ENCODE assay signal across 1 cellular context in the genomic region with DNA sequence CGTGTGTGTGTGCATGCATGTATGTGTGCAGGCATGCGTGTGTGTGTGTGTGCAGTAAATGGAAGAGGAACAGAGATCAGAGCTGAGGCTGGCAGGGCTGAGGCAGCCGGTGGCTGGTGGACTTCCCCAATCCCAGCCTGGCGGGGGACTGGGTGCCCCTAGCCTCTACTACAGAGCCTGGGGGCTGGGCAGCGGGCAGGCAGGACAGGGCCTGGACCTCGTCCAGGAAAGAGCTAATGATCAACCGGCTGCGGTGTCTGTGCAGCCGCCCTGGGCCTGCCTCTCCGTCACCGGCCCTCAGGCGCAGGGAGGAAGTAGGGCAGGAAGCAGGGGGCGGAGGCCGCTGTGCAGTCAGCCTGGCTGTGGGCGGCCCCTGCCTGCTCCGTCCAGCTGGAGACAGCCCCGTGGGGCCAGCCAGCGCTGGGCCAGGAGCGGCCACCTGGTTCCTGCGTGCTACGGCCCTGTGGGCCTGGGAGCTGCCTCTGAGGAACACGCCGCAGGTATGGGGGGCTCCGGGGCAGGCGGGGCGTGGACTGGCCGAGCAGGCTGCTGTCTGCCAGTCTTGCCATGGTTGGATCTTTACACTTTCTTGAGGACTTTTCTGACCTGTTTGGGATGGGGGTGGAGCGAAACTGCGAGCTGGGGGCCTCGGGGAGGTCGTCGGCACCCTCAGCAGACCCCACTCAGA.
TF ChIP-seq lines count a peak whose summit lies in the region.

Gene SH3TC1, plus strand, starts transcription at position 385 of the 688 bp plus-strand sequence. CDS start 5,905 bp downstream, outside the sequence.

TF ChIP-seq in H1, 55 proteins besides CTCF, POLR2A, EP300 and RAD21:
- TF ChIP-seq ASH2L (IDR thresholded peaks at IDR 0.05; ENCODE audit: low read length) (no peak), CTBP2 (IDR thresholded peaks at IDR 0.05; ENCODE audit: borderline replicate concordance, insufficient read depth, insufficient read length, low read length) (no peak), KDM4A (IDR thresholded peaks at IDR 0.05; ENCODE audit: low read depth, low read length, severe bottlenecking) (no peak), EGR1 (IDR thresholded peaks at IDR 0.05; ENCODE audit: borderline replicate concordance, low read depth, low read length) (no peak), ATF2 (IDR thresholded peaks at IDR 0.05; ENCODE audit: low read length) (no peak), SAP30 (IDR thresholded peaks at IDR 0.05; ENCODE audit: insufficient read depth, insufficient replicate concordance, low read length) (no peak), PHF8 (conservative IDR thresholded peaks at IDR 0.05; ENCODE audit: low read depth, low read length) (no peak), CHD1 (IDR thresholded peaks at IDR 0.05; ENCODE audit: low read depth, low read length) (no peak), JUND (IDR thresholded peaks at IDR 0.05; ENCODE audit: low read length) (no peak), KDM5A (IDR thresholded peaks at IDR 0.05; ENCODE audit: low read length) (no peak)
